8 cellular contexts compared by ENCODE assay signal in genomic region chr2:38184964-38185603, GRCh38.
A peak's percentile ranks its signal among the peaks of the same experiment; 100 is the strongest.
DNase-seq lines count a peak whose midpoint lies in the region; ATAC-seq, FAIRE-seq and TF ChIP-seq lines count a peak whose summit lies in the region.

No MANE protein-coding gene starts in this region.

- no peak overlapping the region for H2AFZ ChIP-seq in astrocyte (ENCODE audit: low read depth, low read length)

- H3K4me1 ChIP-seq in heart right ventricle, result peaks cover 0 to 32% (median 6%) of the 10 kb centered on the region in 9 donors
- H3K4me1 ChIP-seq in astrocyte (ENCODE audit: insufficient read depth, low read length), result peaks cover 4% of the 10 kb centered on the region

- H3K9me3 ChIP-seq in heart right ventricle (no peaks in the 10 kb centered on the region), astrocyte (ENCODE audit: insufficient read depth, low read depth, low read length) (no peaks in the 10 kb centered on the region)

- H3K9me3 Mint-ChIP-seq in astrocyte (ENCODE audit: unreplicated experiment), result peaks cover 6% of the 10 kb centered on the region

- ATAC-seq in heart right ventricle (peak in 1 of 8 donors; percentile 76), Right ventricle myocardium inferior (no peak), HG03108 (IDR thresholded peaks at IDR 0.05; ENCODE audit: unreplicated experiment) (peak; percentile 96)

- H3K4me3 ChIP-seq in heart right ventricle (no peak overlapping the region), astrocyte (ENCODE audit: insufficient read depth, low read depth, low read length) (no peak overlapping the region)

- no peaks in the 10 kb centered on the region for H3K27me3 ChIP-seq in heart right ventricle
- no peaks in the 10 kb centered on the region for H3K27me3 ChIP-seq in astrocyte (ENCODE audit: insufficient read depth, low read length)

- no peaks in the 10 kb centered on the region for H3K27me3 Mint-ChIP-seq in astrocyte (ENCODE audit: low read depth, unreplicated experiment)

- DNase-seq in heart right ventricle, result no peak
- DNase-seq in Right ventricle myocardium inferior (ENCODE audit: missing footprints), result no peak
- DNase-seq in astrocyte (ENCODE audit: low read depth), result peak; percentile 73
- no peak for DNase-seq in A172 (ENCODE audit: low spot score)
- no peak for DNase-seq in head of caudate nucleus
- no peak for DNase-seq in HUDEP-2 (lab: John Stamatoyannopoulos, UW; ENCODE audit: unreplicated experiment in 76 of 76)
- DNase-seq in ecto neural progenitor cell (ENCODE audit: low spot score), result no peak

- no peak for FAIRE-seq in astrocyte (lab: Jason Lieb, UNC)

- H3K79me2 ChIP-seq in astrocyte (ENCODE audit: insufficient read depth, low read length), result no peaks in the 10 kb centered on the region

- H3K36me3 ChIP-seq in heart right ventricle (no peaks in the 10 kb centered on the region), astrocyte (ENCODE audit: insufficient read depth, low read length) (no peaks in the 10 kb centered on the region)

- H3K27ac Mint-ChIP-seq in astrocyte (ENCODE audit: unreplicated experiment), result no peak overlapping the region

- intact Hi-C loops in heart right ventricle (cut with DNase I) (loop anchor here in 1 of 10 donors (10.0 kb wide), 1 partner anchor 80 kb away; no protein-coding TSS in a partner anchor), Right ventricle myocardium inferior (cut with DNase I) (no loop called here), head of caudate nucleus (cut with DNase I) (no loop called here)

- peaks cover 17% of the 10 kb centered on the region for H3K4me1 Mint-ChIP-seq in astrocyte (ENCODE audit: low read depth, unreplicated experiment)

- peak overlapping the region in 6 of 10 donors; percentile 10 to 67 (median 31) for H3K27ac ChIP-seq in heart right ventricle
- H3K27ac ChIP-seq in astrocyte (ENCODE audit: low read depth, low read length), result no peak overlapping the region

- no peak overlapping the region for H3K9ac ChIP-seq in astrocyte (ENCODE audit: low read length)

- 76 to 87% methylated on average over 2 of the region's 2 CpGs for WGBS in heart right ventricle, 2 donors

- no peak overlapping the region for H3K4me2 ChIP-seq in astrocyte (ENCODE audit: low read length)

- no peaks in the 10 kb centered on the region for H4K20me1 ChIP-seq in astrocyte (ENCODE audit: insufficient read depth, low read length)

- H3K4me3 Mint-ChIP-seq in astrocyte (ENCODE audit: unreplicated experiment), result no peak overlapping the region

- TF ChIP-seq CTCF in heart right ventricle (IDR thresholded peaks at IDR 0.05), result no peak
- no peak for TF ChIP-seq CTCF in astrocyte (IDR thresholded peaks at IDR 0.05; ENCODE audit: insufficient read depth, low read depth, low read length)

- no peaks in the 10 kb centered on the region for H3K36me3 Mint-ChIP-seq in astrocyte (ENCODE audit: low read depth, unreplicated experiment)
